8 cellular contexts compared by ENCODE assay signal in the genomic region with DNA sequence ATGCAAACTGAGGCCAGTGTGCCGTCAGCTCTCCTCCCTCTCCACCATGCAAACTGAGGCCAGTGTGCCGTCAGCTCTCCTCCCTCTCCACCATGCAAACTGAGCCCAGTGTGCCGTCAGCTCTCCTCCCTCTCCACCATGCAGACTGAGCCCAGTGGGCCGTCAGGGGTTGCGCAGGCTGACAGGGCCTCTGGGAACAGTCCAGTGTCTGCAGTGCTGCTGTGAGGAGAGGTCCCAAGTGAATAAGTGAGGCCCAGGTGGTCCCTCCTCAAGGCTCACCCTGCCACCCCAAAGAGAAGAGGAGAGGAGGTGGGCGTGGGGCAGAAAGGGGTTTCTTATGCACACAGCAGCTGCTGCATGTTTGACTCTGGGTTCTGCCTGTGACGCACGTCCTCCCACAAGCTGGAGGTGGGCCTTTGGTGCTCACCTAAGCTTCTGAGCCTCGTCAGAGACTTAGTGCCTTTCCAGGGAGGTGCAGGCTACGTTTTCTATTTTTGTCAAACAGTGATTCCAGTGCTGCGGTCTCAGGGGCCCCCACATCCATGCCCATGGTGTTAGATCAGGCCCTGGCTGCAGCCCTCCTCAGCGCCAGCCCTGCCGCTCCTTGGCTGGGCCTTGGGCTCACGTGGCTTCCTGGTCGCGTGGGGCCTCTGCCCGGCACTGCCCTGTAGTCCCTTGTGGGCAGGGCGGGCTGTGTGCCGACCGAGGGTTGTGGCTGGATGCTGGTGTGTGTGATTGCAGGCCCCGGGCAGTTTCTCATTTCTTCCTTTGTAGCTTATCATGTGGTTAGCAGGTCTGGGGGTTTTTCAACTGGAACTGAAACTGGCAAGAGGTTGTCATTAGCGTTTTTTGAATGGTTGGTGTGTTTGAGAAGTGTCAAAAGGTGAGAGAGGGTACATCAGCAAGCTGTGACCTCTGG. TPM values are rescaled to one million over a fixed set of nuclear protein-coding genes. Genes with fewer than 3 reads are reported as not detected.
DNase-seq lines count a peak whose midpoint lies in the region; ATAC-seq and TF ChIP-seq lines count a peak whose summit lies in the region.

No MANE protein-coding gene starts in this region.

- peak; percentile 75 for DNase-seq in activated CD8-positive, alpha-beta memory T cell treated with anti-CD3 and anti-CD28 coated beads, Interleukin-2, amount 10 ng/mL, durations not matched to agents 7 days and 5 days
- no peak for DNase-seq in activated CD8-positive, alpha-beta memory T cell treated with anti-CD3 and anti-CD28 coated beads, Interleukin-2, amount 50 U/mL, for 48 hours
- DNase-seq in RPMI8226 (peak; percentile 87), mucosa of descending colon (peak; percentile 46 to 78 (median 58)), NCI-H2107 treated with DMSO at 0.1 percent for 48 hours (lab: John Stamatoyannopoulos, UW; ENCODE audit: unreplicated experiment) (no peak), NCI-H82 (lab: John Stamatoyannopoulos, UW) (no peak), NCI-H2196 (lab: John Stamatoyannopoulos, UW; ENCODE audit: unreplicated experiment) (no peak)

- intact Hi-C loops in mucosa of descending colon (cut with DNase I, micrococcal nuclease) = no loop called here

- peaks cover 3% of the 10 kb centered on the region for H3K36me3 Mint-ChIP-seq in activated CD8-positive, alpha-beta memory T cell treated with anti-CD3 and anti-CD28 coated beads, Interleukin-2, amount 10 ng/mL, durations not matched to agents 7 days and 5 days

- no peaks in the 10 kb centered on the region for H3K9me3 Mint-ChIP-seq in activated CD8-positive, alpha-beta memory T cell treated with anti-CD3 and anti-CD28 coated beads, Interleukin-2, amount 10 ng/mL, durations not matched to agents 7 days and 5 days (ENCODE audit: low read depth)

- H3K9me3 ChIP-seq in mucosa of descending colon = no peaks in the 10 kb centered on the region

- peak overlapping the region; percentile 76 for H3K27ac Mint-ChIP-seq in activated CD8-positive, alpha-beta memory T cell treated with anti-CD3 and anti-CD28 coated beads, Interleukin-2, amount 10 ng/mL, durations not matched to agents 7 days and 5 days

- no peak overlapping the region for H3K4me3 Mint-ChIP-seq in activated CD8-positive, alpha-beta memory T cell treated with anti-CD3 and anti-CD28 coated beads, Interleukin-2, amount 10 ng/mL, durations not matched to agents 7 days and 5 days

- H3K36me3 ChIP-seq in mucosa of descending colon (ENCODE audit: low read depth) = no peaks in the 10 kb centered on the region

- ATAC-seq in activated CD8-positive, alpha-beta memory T cell treated with anti-CD3 and anti-CD28 coated beads, Interleukin-2, amount 10 ng/mL, durations not matched to agents 7 days and 5 days = peak; percentile 72
- peak; percentile 72 for ATAC-seq in HG02938 (IDR thresholded peaks at IDR 0.05; ENCODE audit: unreplicated experiment)
- ATAC-seq in mucosa of descending colon = peak; percentile 35

- peaks cover 43% of the 10 kb centered on the region for H3K4me1 Mint-ChIP-seq in activated CD8-positive, alpha-beta memory T cell treated with anti-CD3 and anti-CD28 coated beads, Interleukin-2, amount 10 ng/mL, durations not matched to agents 7 days and 5 days

- CTCF ChIA-PET in activated CD8-positive, alpha-beta memory T cell treated with anti-CD3 and anti-CD28 coated beads, Interleukin-2, amount 10 ng/mL, durations not matched to agents 7 days and 5 days (lab: Charles Lee) = interaction anchor here (1.2 to 1.9 kb wide), 2 partner anchors 11 to 62 kb away, joined by 3 to 4 read pairs; no protein-coding TSS in a partner anchor

- TF ChIP-seq CTCF in mucosa of descending colon (IDR thresholded peaks at IDR 0.05) = no peak

- H3K4me1 ChIP-seq in mucosa of descending colon (ENCODE audit: low read depth) = peaks cover 12% of the 10 kb centered on the region

- H3K27me3 Mint-ChIP-seq in activated CD8-positive, alpha-beta memory T cell treated with anti-CD3 and anti-CD28 coated beads, Interleukin-2, amount 10 ng/mL, durations not matched to agents 7 days and 5 days = no peaks in the 10 kb centered on the region

- no peak overlapping the region for H3K4me3 ChIP-seq in mucosa of descending colon

RNA-seq across cellular contexts. Expression of gene TPCN2, which starts 7.1 kb away (rescaled TPM):
- total RNA-seq in activated CD8-positive, alpha-beta memory T cell treated with anti-CD3 and anti-CD28 coated beads, Interleukin-2, amount 10 ng/mL, durations not matched to agents 7 days and 5 days = 10 to 100 TPM; 15.3 to 20.6 TPM
- 10 to 100 TPM; 19.5 to 37.4 (median 20.7) TPM for total RNA-seq in mucosa of descending colon

RNA-seq across cellular contexts. Expression of gene MRGPRF, which starts 42.8 kb away (rescaled TPM):
- not detected for total RNA-seq in activated CD8-positive, alpha-beta memory T cell treated with anti-CD3 and anti-CD28 coated beads, Interleukin-2, amount 10 ng/mL, durations not matched to agents 7 days and 5 days
- total RNA-seq in mucosa of descending colon = 100 to 1,000 TPM in 1 of 3 donors, 10 to 100 TPM in 1, 1 to 10 TPM in 1; 4.7 to 117 (median 14.2) TPM

Comparison
In these comparisons a context has a peak if more than half of its experiments do, and no peak if none do; other contexts are left out.
1. DNase-seq: peak in activated CD8-positive, alpha-beta memory T cell treated with anti-CD3 and anti-CD28 coated beads, Interleukin-2, amount 10 ng/mL, durations not matched to agents 7 days and 5 days (single experiment), RPMI8226 (single experiment) and mucosa of descending colon (3 of 3); none in activated CD8-positive, alpha-beta memory T cell treated with anti-CD3 and anti-CD28 coated beads, Interleukin-2, amount 50 U/mL, for 48 hours (single experiment), NCI-H2107 treated with DMSO at 0.1 percent for 48 hours (single experiment), NCI-H82 (single experiment) and NCI-H2196 (single experiment).
2. RNA of gene MRGPRF, which starts 42.8 kb away (total RNA-seq): 4.7 to 117 TPM in mucosa of descending colon; not detected in activated CD8-positive, alpha-beta memory T cell treated with anti-CD3 and anti-CD28 coated beads, Interleukin-2, amount 10 ng/mL, durations not matched to agents 7 days and 5 days; every median in the first group is over 4 times any median in the second.
3. Peak in every context shown above with its lines, with median percentiles within 50 percentile points of each other: ATAC-seq.